16 cellular contexts compared by ENCODE assay signal in the genomic region with DNA sequence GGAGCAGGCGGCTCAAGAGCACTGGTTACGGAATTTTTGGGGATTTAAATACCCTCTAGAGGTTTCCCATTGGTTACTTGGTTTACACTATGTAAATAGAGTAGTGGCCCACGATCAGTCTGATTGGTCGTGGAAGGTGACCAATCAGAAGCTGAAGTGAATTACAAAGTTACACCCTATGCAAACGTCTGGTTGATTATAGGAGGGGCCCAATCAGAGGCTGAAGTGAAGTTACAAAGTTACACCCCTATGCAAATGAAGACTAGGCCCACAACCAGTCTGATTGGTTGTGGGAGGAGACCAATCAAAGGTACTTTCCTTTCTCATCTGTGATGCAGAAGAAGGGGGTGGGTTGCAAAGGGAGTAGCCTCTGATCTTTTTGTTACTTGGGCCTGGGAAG. TPM values are rescaled to one million over a fixed set of nuclear protein-coding genes. Genes with fewer than 3 reads are reported as not detected.
A peak's percentile ranks its signal among the peaks of the same experiment; 100 is the strongest.
DNase-seq lines count a peak whose midpoint lies in the region; ATAC-seq, FAIRE-seq and TF ChIP-seq lines count a peak whose summit lies in the region.
"Had no signal": no experiment of that assay in that cellular context is flagged by ENCODE, and none has a peak within 500 bp of the region (broad histone marks: within the 10 kb centered on the region; RNA-seq: fewer than 3 reads in every experiment).

No MANE protein-coding gene starts in this region.

- no peak overlapping the region for H3K9ac ChIP-seq in kidney (ENCODE audit: low read length in 2 of 2)

- no peak overlapping the region for H3K27ac ChIP-seq in kidney (ENCODE audit: low read depth in 2 of 2, low read length in 2 of 2)
- H3K27ac ChIP-seq: hepatocyte, ovary had no signal

- H3K27me3 ChIP-seq in bronchial epithelial cell (ENCODE audit: control insufficient read depth, insufficient read depth, low read length) (no peaks in the 10 kb centered on the region), MG63 (no peaks in the 10 kb centered on the region)
- H3K27me3 ChIP-seq: hepatocyte, ovary had no signal

- H3K4me1 ChIP-seq in kidney (ENCODE audit: control insufficient read depth in 1 of 2, insufficient read depth in 1 of 2, low read depth in 1 of 2, low read length in 2 of 2), result no peaks in the 10 kb centered on the region

- H3K4me3 ChIP-seq in GM12865 (ENCODE audit: low read depth, low read length) (no peak overlapping the region), NB4 (ENCODE audit: low read depth, low read length) (no peak overlapping the region), bronchial epithelial cell (ENCODE audit: low read depth, low read length) (no peak overlapping the region), MG63 (no peak overlapping the region), kidney (ENCODE audit: low read length in 2 of 2) (no peak overlapping the region)
- H3K4me3 ChIP-seq: hepatocyte, ovary had no signal

- ATAC-seq in GM21381 (IDR thresholded peaks at IDR 0.05; ENCODE audit: unreplicated experiment), result no peak
- ATAC-seq: activated naive CD8-positive, alpha-beta T cell treated with anti-CD3 and anti-CD28 coated beads, Interleukin-2, amount 50 U/mL, for 24 hours; left cardiac atrium had no signal

- FAIRE-seq in bronchial epithelial cell (lab: Jason Lieb, UNC) (no peak), kidney (lab: Jason Lieb, UNC) (no peak)

- H3K9me3 ChIP-seq in MG63 (no peaks in the 10 kb centered on the region), kidney (ENCODE audit: control insufficient read depth in 1 of 2, low read length in 2 of 2) (no peaks in the 10 kb centered on the region)
- H3K9me3 ChIP-seq: ovary had no signal

- DNase-seq in A172 (ENCODE audit: low spot score), result peak; percentile 37
- peak; percentile 4 for DNase-seq in GM12865 (ENCODE audit: low read depth)
- peak; percentile 52 for DNase-seq in NB4 (ENCODE audit: low read depth)
- DNase-seq in bronchial epithelial cell (ENCODE audit: low read depth), result peak; percentile 18
- no peak for DNase-seq in MG63
- DNase-seq in RPMI8226, result no peak
- no peak for DNase-seq in kidney
- DNase-seq: activated CD4-positive, alpha-beta memory T cell treated with anti-CD3 and anti-CD28 coated beads, Interleukin-2, amount 10 ng/mL, durations not matched to agents 7 days and 5 days; activated naive CD8-positive, alpha-beta T cell treated with anti-CD3 and anti-CD28 coated beads, Interleukin-2, amount 50 U/mL, for 24 hours; left cardiac atrium; NCI-H1436; NCI-H446 treated with DMSO at 0.1 percent for 48 hours; ovary; stimulated activated CD4-positive, alpha-beta T cell treated with anti-CD3 and anti-CD28 coated beads, Interleukin-4, amount 100 ng/mL, for 1 hour had no signal

- H3K36me3 ChIP-seq in bronchial epithelial cell (ENCODE audit: control insufficient read depth, insufficient read depth, low read length), result no peaks in the 10 kb centered on the region
- H3K36me3 ChIP-seq in MG63, result no peaks in the 10 kb centered on the region
- no peaks in the 10 kb centered on the region for H3K36me3 ChIP-seq in kidney (ENCODE audit: control insufficient read depth in 1 of 2, insufficient read depth in 2 of 2, low read length in 2 of 2)
- H3K36me3 ChIP-seq: ovary had no signal

- TF ChIP-seq POLR2A in NB4 (IDR thresholded peaks at IDR 0.05; ENCODE audit: extremely low read depth, insufficient read length), result no peak

- intact Hi-C loops in kidney (cut with DNase I), result no loop called here

- TF ChIP-seq CTCF in GM12865 (IDR thresholded peaks at IDR 0.05; ENCODE audit: insufficient read depth, low read depth, low read length, missing control alignments) (no peak), NB4 (IDR thresholded peaks at IDR 0.05; ENCODE audit: low read depth, low read length) (no peak), bronchial epithelial cell (IDR thresholded peaks at IDR 0.05; ENCODE audit: insufficient read depth, low read length, severe bottlenecking) (no peak), kidney (IDR thresholded peaks at IDR 0.05; ENCODE audit: borderline replicate concordance, extremely low read depth, insufficient read depth) (no peak)

RNA-seq across cellular contexts. Expression of gene HSD17B10, which starts 45.1 kb away (rescaled TPM):
- 128 and 156 TPM in 2 replicates for total RNA-seq in A172 (2014; rRNA removed; shearing (Covaris generic))
- total RNA-seq in bronchial epithelial cell (70.0 and 75.9 TPM in 2 replicates), kidney (95.2 TPM)
- total RNA-seq in MG63 (2014; rRNA removed; shearing (Covaris generic); ENCODE audit: low replicate concordance), result 162 and 166 TPM in 2 replicates
- polyA plus RNA-seq in kidney (ENCODE audit: insufficient read depth, low read depth, low replicate concordance), result 255 TPM

RNA-seq across cellular contexts. Expression of gene RIBC1, which starts 56.6 kb away (rescaled TPM):
- 0.48 and 2.6 TPM in 2 replicates for total RNA-seq in A172 (2014; rRNA removed; shearing (Covaris generic))
- total RNA-seq in bronchial epithelial cell (0.26 and 1.0 TPM in 2 replicates), kidney (2.5 TPM)
- not detected in 2 replicates for total RNA-seq in MG63 (2014; rRNA removed; shearing (Covaris generic); ENCODE audit: low replicate concordance)
- 6.4 TPM for polyA plus RNA-seq in kidney (ENCODE audit: insufficient read depth, low read depth, low replicate concordance)

RNA-seq across cellular contexts. Expression of gene SMC1A, which starts 56.8 kb away (rescaled TPM):
- total RNA-seq in A172 (2014; rRNA removed; shearing (Covaris generic)), result 32.5 and 54.9 TPM in 2 replicates
- total RNA-seq in bronchial epithelial cell (9.0 and 15.0 TPM in 2 replicates), kidney (59.0 TPM)
- total RNA-seq in MG63 (2014; rRNA removed; shearing (Covaris generic); ENCODE audit: low replicate concordance), result 5.2 and 9.9 TPM in 2 replicates
- polyA plus RNA-seq in kidney (ENCODE audit: insufficient read depth, low read depth, low replicate concordance), result 6.2 TPM

Comparison
In these comparisons a context has a peak if more than half of its experiments do, and no peak if none do; other contexts are left out.
1. DNase-seq: peak in A172 (single experiment), GM12865 (single experiment), NB4 (single experiment) and bronchial epithelial cell (single experiment); none in MG63 (single experiment), RPMI8226 (single experiment) and kidney (single experiment).